ENCODE assay signal across 9 cellular contexts in genomic region chr6:145929037-145929633, GRCh38. TPM values are rescaled to one million over a fixed set of nuclear protein-coding genes. Genes with fewer than 3 reads are reported as not detected.
DNase-seq lines count a peak whose midpoint lies in the region; ATAC-seq and TF ChIP-seq lines count a peak whose summit lies in the region.
"Had no signal": no experiment of that assay in that cellular context is flagged by ENCODE, and none has a peak within 500 bp of the region (broad histone marks: within the 10 kb centered on the region; RNA-seq: fewer than 3 reads in every experiment).

No MANE protein-coding gene starts in this region.

- no peaks in the 10 kb centered on the region for H3K27me3 Mint-ChIP-seq in activated CD8-positive, alpha-beta T cell treated with anti-CD3 and anti-CD28 coated beads for 36 hours
- H3K27me3 Mint-ChIP-seq in type B pancreatic cell: no peaks in the 10 kb centered on the region
- H3K27me3 Mint-ChIP-seq: activated naive CD4-positive, alpha-beta T cell treated with anti-CD3 and anti-CD28 coated beads, Interleukin-2, amount 50 U/mL, for 24 hours had no signal

- H3K4me1 Mint-ChIP-seq in activated CD8-positive, alpha-beta T cell treated with anti-CD3 and anti-CD28 coated beads for 36 hours (ENCODE audit: low read depth): no peaks in the 10 kb centered on the region
- H3K4me1 Mint-ChIP-seq in type B pancreatic cell (ENCODE audit: unreplicated experiment): no peaks in the 10 kb centered on the region
- H3K4me1 Mint-ChIP-seq: activated naive CD4-positive, alpha-beta T cell treated with anti-CD3 and anti-CD28 coated beads, Interleukin-2, amount 50 U/mL, for 24 hours had no signal

- intact Hi-C loops in activated CD8-positive, alpha-beta T cell treated with anti-CD3 and anti-CD28 coated beads for 36 hours (cut with micrococcal nuclease): no loop called here

- no peak overlapping the region for H3K4me3 Mint-ChIP-seq in activated CD8-positive, alpha-beta T cell treated with anti-CD3 and anti-CD28 coated beads for 36 hours
- H3K4me3 Mint-ChIP-seq in type B pancreatic cell: no peak overlapping the region
- H3K4me3 Mint-ChIP-seq: activated naive CD4-positive, alpha-beta T cell treated with anti-CD3 and anti-CD28 coated beads, Interleukin-2, amount 50 U/mL, for 24 hours had no signal

- peak; percentile 91 for TF ChIP-seq CTCF in activated CD8-positive, alpha-beta T cell treated with anti-CD3 and anti-CD28 coated beads for 36 hours (IDR thresholded peaks at IDR 0.05)
- peak; percentile 89 for TF ChIP-seq CTCF in type B pancreatic cell (conservative IDR thresholded peaks at IDR 0.05)

- H3K36me3 Mint-ChIP-seq in activated CD8-positive, alpha-beta T cell treated with anti-CD3 and anti-CD28 coated beads for 36 hours (ENCODE audit: low read depth): peaks cover 18% of the 10 kb centered on the region
- H3K36me3 Mint-ChIP-seq in type B pancreatic cell: peaks cover 28% of the 10 kb centered on the region

- no peaks in the 10 kb centered on the region for H3K9me3 Mint-ChIP-seq in activated CD8-positive, alpha-beta T cell treated with anti-CD3 and anti-CD28 coated beads for 36 hours
- H3K9me3 Mint-ChIP-seq in type B pancreatic cell: no peaks in the 10 kb centered on the region
- H3K9me3 Mint-ChIP-seq: activated naive CD4-positive, alpha-beta T cell treated with anti-CD3 and anti-CD28 coated beads, Interleukin-2, amount 50 U/mL, for 24 hours had no signal

- DNase-seq in NOMO-1 treated with DMSO at 0.1 percent for 48 hours (lab: John Stamatoyannopoulos, UW; ENCODE audit: unreplicated experiment): peak; percentile 23
- no peak for DNase-seq in NOMO-1 treated with dmso at 0.1 percent for 144 hours (lab: John Stamatoyannopoulos, UW; ENCODE audit: unreplicated experiment)
- peak; percentile 15 for DNase-seq in MV-4-11 (lab: John Stamatoyannopoulos, UW)
- no peak for DNase-seq in activated CD8-positive, alpha-beta T cell treated with anti-CD3 and anti-CD28 coated beads for 36 hours
- DNase-seq in iPS-NIHi11 (ENCODE audit: low spot score): peak; percentile 26
- no peak for DNase-seq in type B pancreatic cell (ENCODE audit: extremely low spot score, unreplicated experiment)
- DNase-seq in stimulated activated CD4-positive, alpha-beta T cell treated with anti-CD3 and anti-CD28 coated beads, Interleukin-2, amount 100 ng/mL, for 24 hours: no peak

- CTCF ChIA-PET in activated CD8-positive, alpha-beta T cell treated with anti-CD3 and anti-CD28 coated beads for 36 hours (lab: Charles Lee): interaction anchor here (0.7 to 2.8 kb wide), 17 partner anchors 9 to 1587 kb away, joined by 3 to 20 read pairs (median 4); partner anchors contain the start of genes FBXO30 and SHPRH

- POLR2A ChIA-PET in activated CD8-positive, alpha-beta T cell treated with anti-CD3 and anti-CD28 coated beads for 36 hours (lab: Charles Lee): no interaction called here

- ATAC-seq in activated CD8-positive, alpha-beta T cell treated with anti-CD3 and anti-CD28 coated beads for 36 hours: no peak
- no peak for ATAC-seq in GM21447 (IDR thresholded peaks at IDR 0.05; ENCODE audit: unreplicated experiment)

- no peak overlapping the region for H3K27ac Mint-ChIP-seq in activated CD8-positive, alpha-beta T cell treated with anti-CD3 and anti-CD28 coated beads for 36 hours
- no peak overlapping the region for H3K27ac Mint-ChIP-seq in type B pancreatic cell
- H3K27ac Mint-ChIP-seq: activated naive CD4-positive, alpha-beta T cell treated with anti-CD3 and anti-CD28 coated beads, Interleukin-2, amount 50 U/mL, for 24 hours had no signal

RNA-seq across cellular contexts. Expression of gene SHPRH, which starts 35.0 kb away (rescaled TPM):
- 10 to 100 TPM; 13.2 to 13.5 TPM for total RNA-seq in activated CD8-positive, alpha-beta T cell treated with anti-CD3 and anti-CD28 coated beads for 36 hours
- 15.1 and 24.9 TPM in 2 replicates for total RNA-seq in type B pancreatic cell (ENCODE audit: low replicate concordance)

Comparison
In these comparisons a context has a peak if more than half of its experiments do, and no peak if none do; other contexts are left out.
1. DNase-seq: peak in NOMO-1 treated with DMSO at 0.1 percent for 48 hours (single experiment), MV-4-11 (single experiment) and iPS-NIHi11 (single experiment); none in NOMO-1 treated with dmso at 0.1 percent for 144 hours (single experiment), activated CD8-positive, alpha-beta T cell treated with anti-CD3 and anti-CD28 coated beads for 36 hours (single experiment), type B pancreatic cell (single experiment) and stimulated activated CD4-positive, alpha-beta T cell treated with anti-CD3 and anti-CD28 coated beads, Interleukin-2, amount 100 ng/mL, for 24 hours (0 of 2).